In genomic region chr17:57507828-57508227, GRCh38 we compare ENCODE assay signal across 27 cellular contexts.
DNase-seq lines count a peak whose midpoint lies in the region; ATAC-seq, FAIRE-seq and TF ChIP-seq lines count a peak whose summit lies in the region.
"Had no signal": no experiment of that assay in that cellular context is flagged by ENCODE, and none has a peak within 500 bp of the region (broad histone marks: within the 10 kb centered on the region; RNA-seq: fewer than 3 reads in every experiment).

No MANE protein-coding gene starts in this region.

- no peak for FAIRE-seq in H1 (lab: Jason Lieb, UNC)
- FAIRE-seq: GM12891, kidney had no signal

- H3K23me2 ChIP-seq in H1 (ENCODE audit: low read depth, low read length): no peaks in the 10 kb centered on the region

- POLR2A ChIA-PET in H1 (lab: Charles Lee; ENCODE audit: partially characterized antibody): interaction anchor here (1.4 kb wide), 1 partner anchor 20 kb away, joined by 3 read pairs; no protein-coding TSS in a partner anchor

- no peak for TF ChIP-seq EP300 in H1 (IDR thresholded peaks at IDR 0.05; ENCODE audit: borderline replicate concordance in 1 of 2, low read depth in 2 of 2, low read length in 2 of 2)

- H2BK12ac ChIP-seq in H1 (ENCODE audit: low read depth, low read length): peak overlapping the region; percentile 68; the same call in 1 of the 2 replicates

- H3K36me3 Mint-ChIP-seq in stimulated activated memory B cell treated with anti-CD40 and anti-IgM and Interleukin-4, amounts not matched to agents 10 μg/mL and 1 μg/mL and 100 μg/mL, for 72 hours: peaks cover 18% of the 10 kb centered on the region
- H3K36me3 Mint-ChIP-seq: naive B cell had no signal

- H3K23ac ChIP-seq in H1 (ENCODE audit: insufficient read length): no peak overlapping the region

- H2AK5ac ChIP-seq in H1 (ENCODE audit: low read depth, low read length): 0 out of 2 replicates have a peak overlapping the region, but pooled peaks have one; percentile 65

- CTCF ChIA-PET in H1 (lab: Charles Lee; ENCODE audit: partially characterized antibody): interaction anchor here (0.6 to 1.0 kb wide), 2 partner anchors 9 to 440 kb away, joined by 3 read pairs; no protein-coding TSS in a partner anchor

- H3K4ac ChIP-seq in H1 (replicated peaks; ENCODE audit: insufficient read length, low read depth, low read length): no peak overlapping the region

- peaks cover 21% of the 10 kb centered on the region for H3K4me1 Mint-ChIP-seq in stimulated activated memory B cell treated with anti-CD40 and anti-IgM and Interleukin-4, amounts not matched to agents 10 μg/mL and 1 μg/mL and 100 μg/mL, for 72 hours
- H3K4me1 Mint-ChIP-seq: activated naive CD8-positive, alpha-beta T cell treated with anti-CD3 and anti-CD28 coated beads, Interleukin-2, amount 10 ng/mL, durations not matched to agents 7 days and 5 days had no signal

- H3K9ac ChIP-seq in H1 (replicated peaks in 1 of 4; ENCODE audit: extremely low read depth in 1 of 4, low read depth in 3 of 4, low read length in 3 of 4): no peak overlapping the region

- H2BK15ac ChIP-seq in H1 (ENCODE audit: low read length): no peak overlapping the region

- H3K27me3 ChIP-seq in H1 (replicated peaks in 1 of 4; ENCODE audit: control insufficient read depth in 3 of 4, extremely low read depth in 1 of 4, insufficient read depth in 3 of 4, low read length in 3 of 4): no peaks in the 10 kb centered on the region
- no peaks in the 10 kb centered on the region for H3K27me3 ChIP-seq in thymus (ENCODE audit: control insufficient read depth, insufficient read depth)
- H3K27me3 ChIP-seq: brain microvascular endothelial cell, Peyer's patch, upper lobe of right lung had no signal

- TF ChIP-seq CTCF in H1 (IDR thresholded peaks at IDR 0.05; ENCODE audit: control extremely low read depth in 1 of 3, insufficient read depth in 1 of 3, low read depth in 1 of 3, low read length in 3 of 3): no peak

- peaks cover 0 to 2% of the 10 kb centered on the region in 2 experiments for H4K20me1 ChIP-seq in H1 (replicated peaks in 1 of 2; ENCODE audit: control insufficient read depth in 1 of 2, insufficient read depth in 2 of 2, low read length in 2 of 2)

- no peak overlapping the region for H3K18ac ChIP-seq in H1 (ENCODE audit: extremely low read depth, low read length)

- no peak overlapping the region for H4K91ac ChIP-seq in H1 (replicated peaks; ENCODE audit: insufficient read length, low read length)

- TF ChIP-seq POLR2A in H1 (IDR thresholded peaks at IDR 0.05; ENCODE audit: control extremely low read depth in 1 of 2, low read depth in 2 of 2, low read length in 2 of 2): no peak

- ATAC-seq in HG02885 (IDR thresholded peaks at IDR 0.05; ENCODE audit: poor library complexity, unreplicated experiment): no peak
- no peak for ATAC-seq in GM19328 (IDR thresholded peaks at IDR 0.05; ENCODE audit: unreplicated experiment)
- no peak for ATAC-seq in stimulated activated memory B cell treated with anti-CD40 and anti-IgM and Interleukin-4, amounts not matched to agents 10 μg/mL and 1 μg/mL and 100 μg/mL, for 72 hours
- ATAC-seq: activated CD8-positive, alpha-beta T cell treated with anti-CD3 and anti-CD28 coated beads, Interleukin-2, amount 10 ng/mL, durations not matched to agents 7 days and 5 days; HCT116; upper lobe of right lung had no signal

- peaks cover 0 to 28% of the 10 kb centered on the region in 2 experiments; a peak in 2 of 4 replicates for H3K79me2 ChIP-seq in H1 (ENCODE audit: control insufficient read depth in 1 of 2, insufficient read depth in 2 of 2, low read length in 2 of 2)

- peaks cover 7% of the 10 kb centered on the region for H3K79me1 ChIP-seq in H1 (ENCODE audit: low read depth, low read length)

- H2BK20ac ChIP-seq in H1 (ENCODE audit: low read length): no peak overlapping the region

- no peaks in the 10 kb centered on the region for H3K9me3 Mint-ChIP-seq in stimulated activated memory B cell treated with anti-CD40 and anti-IgM and Interleukin-4, amounts not matched to agents 10 μg/mL and 1 μg/mL and 100 μg/mL, for 72 hours
- H3K9me3 Mint-ChIP-seq: activated naive CD8-positive, alpha-beta T cell treated with anti-CD3 and anti-CD28 coated beads, Interleukin-2, amount 10 ng/mL, durations not matched to agents 7 days and 5 days; naive B cell; stimulated activated naive CD8-positive, alpha-beta T cell treated with anti-CD3 and anti-CD28 coated beads, Interleukin-15, Interleukin-2, amounts not matched to agents 100 ng/mL and 50 ng/mL, for 24 hours; WTC11 had no signal

- WGBS in H1 (ENCODE audit: extremely low coverage in 1 of 2, insufficient coverage in 1 of 2, insufficient read length in 1 of 2, insufficient replicate concordance in 2 of 2, low coverage in 1 of 2, low lambda C conversion rate in 2 of 2, missing lambda C conversion rate in 1 of 2), 2 experiments: 86% methylated on average over 8 of the region's 8 CpGs; no CpG with 5 or more reads in 1 of the 2 experiments
- 72% methylated on average over 8 of the region's 8 CpGs for WGBS in thymus

- no peak overlapping the region for H2AFZ ChIP-seq in H1 (ENCODE audit: low read length)

- no peak overlapping the region for H3K4me2 ChIP-seq in H1 (ENCODE audit: insufficient read depth in 1 of 2, low read depth in 2 of 2, low read length in 2 of 2)

- H3K27me3 Mint-ChIP-seq in stimulated activated memory B cell treated with anti-CD40 and anti-IgM and Interleukin-4, amounts not matched to agents 10 μg/mL and 1 μg/mL and 100 μg/mL, for 72 hours: no peaks in the 10 kb centered on the region
- H3K27me3 Mint-ChIP-seq: activated naive CD8-positive, alpha-beta T cell treated with anti-CD3 and anti-CD28 coated beads, Interleukin-2, amount 10 ng/mL, durations not matched to agents 7 days and 5 days; naive B cell; stimulated activated naive CD8-positive, alpha-beta T cell treated with anti-CD3 and anti-CD28 coated beads, Interleukin-15, Interleukin-2, amounts not matched to agents 100 ng/mL and 50 ng/mL, for 24 hours had no signal

- H3K56ac ChIP-seq in H1 (replicated peaks; ENCODE audit: insufficient read length, low read depth, low read length): no peak overlapping the region

- TF ChIP-seq RAD21 in H1 (IDR thresholded peaks at IDR 0.05 in 1 of 2, conservative IDR thresholded peaks at IDR 0.05 in 1 of 2; ENCODE audit: low read depth in 2 of 2, low read length in 2 of 2): no peak

- no peak overlapping the region; the same call in 1 of the 2 replicates for H4K8ac ChIP-seq in H1 (ENCODE audit: extremely low read depth, insufficient read depth, low read length)

- H2BK120ac ChIP-seq in H1 (replicated peaks; ENCODE audit: low read depth, low read length): no peak overlapping the region

- no peak overlapping the region for H3K4me3 ChIP-seq in H1 (ENCODE audit: extremely low read depth in 1 of 4, insufficient read depth in 2 of 4, low read depth in 3 of 4, low read length in 4 of 4)
- no peak overlapping the region for H3K4me3 ChIP-seq in thymus (ENCODE audit: low read length)
- H3K4me3 ChIP-seq: Peyer's patch, SK-N-MC, upper lobe of right lung had no signal

- no peak overlapping the region for H2BK5ac ChIP-seq in H1 (ENCODE audit: low read depth, low read length)

- no peaks in the 10 kb centered on the region for H3K9me3 ChIP-seq in H1 (ENCODE audit: insufficient read depth in 2 of 2, low read depth in 1 of 2, low read length in 1 of 2)
- H3K9me3 ChIP-seq in thymus (ENCODE audit: control insufficient read depth): no peaks in the 10 kb centered on the region
- H3K9me3 ChIP-seq: Peyer's patch, upper lobe of right lung had no signal

- H3K36me3 ChIP-seq in H1 (ENCODE audit: control insufficient read depth in 2 of 4, insufficient read depth in 4 of 4, low read length in 3 of 4): no peaks in the 10 kb centered on the region
- H3K36me3 ChIP-seq in thymus (ENCODE audit: control insufficient read depth, insufficient read depth): no peaks in the 10 kb centered on the region
- H3K36me3 ChIP-seq: brain microvascular endothelial cell, Peyer's patch, upper lobe of right lung had no signal

- no peak overlapping the region for H3K14ac ChIP-seq in H1 (ENCODE audit: insufficient read length)

- H3K4me1 ChIP-seq in H1 (replicated peaks in 1 of 4; ENCODE audit: control insufficient read depth in 3 of 4, insufficient read depth in 4 of 4, low read length in 3 of 4): peaks cover 13 to 26% (median 19%) of the 10 kb centered on the region in 4 experiments
- peaks cover 67% of the 10 kb centered on the region for H3K4me1 ChIP-seq in thymus (ENCODE audit: control insufficient read depth, insufficient read depth, low read length)

- H3K27ac ChIP-seq in H1 (ENCODE audit: low read depth, low read length) (no peak overlapping the region), thymus (ENCODE audit: low read depth) (peak overlapping the region; percentile 44)
- H3K27ac ChIP-seq: brain microvascular endothelial cell, C4-2B, Peyer's patch, upper lobe of right lung had no signal

- H3K4me3 Mint-ChIP-seq in stimulated activated memory B cell treated with anti-CD40 and anti-IgM and Interleukin-4, amounts not matched to agents 10 μg/mL and 1 μg/mL and 100 μg/mL, for 72 hours: no peak overlapping the region
- H3K4me3 Mint-ChIP-seq: activated CD8-positive, alpha-beta T cell treated with anti-CD3 and anti-CD28 coated beads, Interleukin-2, amount 10 ng/mL, durations not matched to agents 7 days and 5 days; activated naive CD8-positive, alpha-beta T cell treated with anti-CD3 and anti-CD28 coated beads, Interleukin-2, amount 10 ng/mL, durations not matched to agents 7 days and 5 days; stimulated activated naive CD8-positive, alpha-beta T cell treated with anti-CD3 and anti-CD28 coated beads, Interleukin-15, Interleukin-2, amounts not matched to agents 100 ng/mL and 50 ng/mL, for 24 hours; WTC11 had no signal

- no peak overlapping the region for H4K5ac ChIP-seq in H1 (ENCODE audit: insufficient read length, low read depth, low read length)

- no peak overlapping the region for H3K27ac Mint-ChIP-seq in stimulated activated memory B cell treated with anti-CD40 and anti-IgM and Interleukin-4, amounts not matched to agents 10 μg/mL and 1 μg/mL and 100 μg/mL, for 72 hours
- H3K27ac Mint-ChIP-seq: activated CD8-positive, alpha-beta T cell treated with anti-CD3 and anti-CD28 coated beads, Interleukin-2, amount 10 ng/mL, durations not matched to agents 7 days and 5 days; activated naive CD8-positive, alpha-beta T cell treated with anti-CD3 and anti-CD28 coated beads, Interleukin-2, amount 10 ng/mL, durations not matched to agents 7 days and 5 days; stimulated activated naive CD8-positive, alpha-beta T cell treated with anti-CD3 and anti-CD28 coated beads, Interleukin-15, Interleukin-2, amounts not matched to agents 100 ng/mL and 50 ng/mL, for 24 hours had no signal

- DNase-seq in NCI-H524 (lab: John Stamatoyannopoulos, UW) (peak; percentile 29 to 72), NCI-H524 treated with DMSO at 0.1 percent for 48 hours (lab: John Stamatoyannopoulos, UW) (no peak), NCI-H69 (lab: John Stamatoyannopoulos, UW) (peak; percentile 71), H1 (ENCODE audit: low read depth in 1 of 2, low spot score in 2 of 2) (no peak)
- DNase-seq: activated CD8-positive, alpha-beta T cell treated with anti-CD3 and anti-CD28 coated beads, Interleukin-2, amount 10 ng/mL, durations not matched to agents 7 days and 5 days; activated naive CD8-positive, alpha-beta T cell treated with anti-CD3 and anti-CD28 coated beads, Interleukin-2, amount 10 ng/mL, durations not matched to agents 7 days and 5 days; activated T-cell treated with anti-CD3 and anti-CD28 coated beads, Interleukin-2, amount 50 U/mL, for 48 hours; brain microvascular endothelial cell; cortex of kidney; GF-D8; IMR-90; kidney; naive B cell; NCI-H1930; NCI-H526 treated with DMSO at 0.1 percent for 48 hours; Peyer's patch; upper lobe of right lung had no signal

Comparison
In these comparisons a context has a peak if more than half of its experiments do, and no peak if none do; other contexts are left out.
1. DNase-seq: peak in NCI-H524 (2 of 2) and NCI-H69 (single experiment); none in NCI-H524 treated with DMSO at 0.1 percent for 48 hours (single experiment) and H1 (0 of 2).